Comparison of ENCODE assay signal across 8 cellular contexts in genomic region chr7:153381275-153382119, GRCh38.
A peak's percentile ranks its signal among the peaks of the same experiment; 100 is the strongest.
DNase-seq lines count a peak whose midpoint lies in the region; FAIRE-seq and TF ChIP-seq lines count a peak whose summit lies in the region.

No MANE protein-coding gene starts in this region.

- H3K4me3 Mint-ChIP-seq in H9 = 0 out of 5 replicates have a peak overlapping the region, but pooled peaks of 1 of the 2 experiments have one; percentile 38
- no peak overlapping the region for H3K4me3 Mint-ChIP-seq in neural crest cell
- H3K4me3 Mint-ChIP-seq in Calu3 (ENCODE audit: low read depth, unreplicated experiment) = no peak overlapping the region

- POLR2A ChIA-PET in H1 (lab: Charles Lee; ENCODE audit: partially characterized antibody) = no interaction called here

- no peak overlapping the region for H2BK5ac ChIP-seq in H9 (ENCODE audit: insufficient read length, low read length)
- H2BK5ac ChIP-seq in H1 (ENCODE audit: low read depth, low read length) = no peak overlapping the region

- H2AK5ac ChIP-seq in H9 (ENCODE audit: insufficient read length, low read length) = no peak overlapping the region
- H2AK5ac ChIP-seq in H1 (ENCODE audit: low read depth, low read length) = no peak overlapping the region

- H3K79me2 ChIP-seq in H9 (ENCODE audit: insufficient read depth, low read length) (no peaks in the 10 kb centered on the region), H1 (ENCODE audit: control insufficient read depth in 1 of 2, insufficient read depth in 2 of 2, low read length in 2 of 2) (no peaks in the 10 kb centered on the region)

- H3K27ac ChIP-seq in H9 (ENCODE audit: insufficient read length, low read depth, low read length) = no peak overlapping the region
- H3K27ac ChIP-seq in H1 (ENCODE audit: low read depth, low read length) = no peak overlapping the region

- H3K4me3 ChIP-seq in H1 (ENCODE audit: extremely low read depth in 1 of 4, insufficient read depth in 2 of 4, low read depth in 3 of 4, low read length in 4 of 4) = peak overlapping the region in 3 of 4 experiments; percentile 20 to 50 (median 34); a peak in 5 of 8 replicates

- no peak overlapping the region for H2BK15ac ChIP-seq in H9 (ENCODE audit: low read depth, low read length)
- H2BK15ac ChIP-seq in H1 (ENCODE audit: low read length) = no peak overlapping the region

- H3K9me3 ChIP-seq in H9 (ENCODE audit: control insufficient read depth, low read depth, low read length) = peaks cover 8% of the 10 kb centered on the region
- peaks cover 10 to 11% of the 10 kb centered on the region in 2 experiments for H3K9me3 ChIP-seq in H1 (ENCODE audit: insufficient read depth in 2 of 2, low read depth in 1 of 2, low read length in 1 of 2)

- H3K36me3 ChIP-seq in H1 (ENCODE audit: control insufficient read depth in 2 of 4, insufficient read depth in 4 of 4, low read length in 3 of 4) = no peaks in the 10 kb centered on the region

- peak; percentile 66 for TF ChIP-seq CTCF in H9 (conservative IDR thresholded peaks at IDR 0.05)
- peak; percentile 81 to 90 (median 82) for TF ChIP-seq CTCF in H1 (IDR thresholded peaks at IDR 0.05; ENCODE audit: control extremely low read depth in 1 of 3, insufficient read depth in 1 of 3, low read depth in 1 of 3, low read length in 3 of 3)
- TF ChIP-seq CTCF in neural crest cell (conservative IDR thresholded peaks at IDR 0.05) = peak; percentile 31
- TF ChIP-seq CTCF in Calu3 (IDR thresholded peaks at IDR 0.05; ENCODE audit: unreplicated experiment) = no peak

- H2BK12ac ChIP-seq in H9 (ENCODE audit: insufficient read length, low read depth, low read length) (no peak overlapping the region), H1 (ENCODE audit: low read depth, low read length) (no peak overlapping the region)

- H4K91ac ChIP-seq in H9 (ENCODE audit: insufficient read length, low read depth, low read length) (no peak overlapping the region), H1 (replicated peaks; ENCODE audit: insufficient read length, low read length) (no peak overlapping the region)

- H2BK20ac ChIP-seq in H9 (ENCODE audit: low read depth, low read length, poor library complexity, severe bottlenecking) (no peak overlapping the region), H1 (ENCODE audit: low read length) (0 out of 2 replicates have a peak overlapping the region, but pooled peaks have one; percentile 55)

- FAIRE-seq in H1 (lab: Jason Lieb, UNC) = peak; percentile 87

- H2BK120ac ChIP-seq in H9 (ENCODE audit: low read depth, low read length, poor library complexity, severe bottlenecking) (no peak overlapping the region), H1 (replicated peaks; ENCODE audit: low read depth, low read length) (no peak overlapping the region)

- no peak overlapping the region for H3T11ph ChIP-seq in H9 (ENCODE audit: low read length)

- H3K27me3 Mint-ChIP-seq in H9 (ENCODE audit: low read depth) (peaks cover 1% of the 10 kb centered on the region), neural crest cell (ENCODE audit: low read depth) (no peaks in the 10 kb centered on the region), Calu3 (ENCODE audit: unreplicated experiment) (no peaks in the 10 kb centered on the region)

- peak overlapping the region; percentile 83 for H2AFZ ChIP-seq in H9 (ENCODE audit: low read length)
- H2AFZ ChIP-seq in H1 (ENCODE audit: low read length) = peak overlapping the region; percentile 97

- H3K4me1 Mint-ChIP-seq in H9 (no peaks in the 10 kb centered on the region), neural crest cell (no peaks in the 10 kb centered on the region), Calu3 (ENCODE audit: low read depth, unreplicated experiment) (no peaks in the 10 kb centered on the region)

- CTCF ChIA-PET in H1 (lab: Charles Lee; ENCODE audit: partially characterized antibody) = interaction anchor here (0.5 to 5.5 kb wide), 23 partner anchors 10 to 568 kb away, joined by 3 to 23 read pairs (median 3); no protein-coding TSS in a partner anchor
- CTCF ChIA-PET in Calu3 (lab: Charles Lee) = no interaction called here

- intact Hi-C loops in Calu3 (cut with micrococcal nuclease; ENCODE audit: unreplicated experiment) = no loop called here

- H3K27me3 ChIP-seq in H9 (ENCODE audit: insufficient read depth, low read length) (no peaks in the 10 kb centered on the region), H1 (replicated peaks in 1 of 4; ENCODE audit: control insufficient read depth in 3 of 4, extremely low read depth in 1 of 4, insufficient read depth in 3 of 4, low read length in 3 of 4) (no peaks in the 10 kb centered on the region)

- no peaks in the 10 kb centered on the region for H4K20me1 ChIP-seq in H9 (ENCODE audit: control insufficient read depth, insufficient read depth, insufficient read length)
- H4K20me1 ChIP-seq in H1 (replicated peaks in 1 of 2; ENCODE audit: control insufficient read depth in 1 of 2, insufficient read depth in 2 of 2, low read length in 2 of 2) = no peaks in the 10 kb centered on the region

- DNase-seq in DMS53 (lab: John Stamatoyannopoulos, UW) (peak; percentile 56), DMS53 treated with DMSO at 0.1 percent for 48 hours (lab: John Stamatoyannopoulos, UW; ENCODE audit: unreplicated experiment) (no peak), H9 (peak; percentile 65), NCI-H69 (lab: John Stamatoyannopoulos, UW) (peak; percentile 49), H1 (ENCODE audit: low read depth in 1 of 2, low spot score in 2 of 2) (peak; percentile 25 to 70), neural crest cell (ENCODE audit: low read depth, low spot score) (no peak), Calu3 (no peak)
- no peak for DNase-seq in effector CD4-positive, alpha-beta T cell

- H4K5ac ChIP-seq in H9 (ENCODE audit: insufficient read length, low read depth, low read length) = no peak overlapping the region
- no peak overlapping the region for H4K5ac ChIP-seq in H1 (ENCODE audit: insufficient read length, low read depth, low read length)

- H4K8ac ChIP-seq in H9 (replicated peaks; ENCODE audit: insufficient read length, low read depth, low read length) (no peak overlapping the region), H1 (ENCODE audit: extremely low read depth, insufficient read depth, low read length) (no peak overlapping the region)

- TF ChIP-seq POLR2A in H1 (IDR thresholded peaks at IDR 0.05; ENCODE audit: control extremely low read depth in 1 of 2, low read depth in 2 of 2, low read length in 2 of 2) = no peak

- peak overlapping the region; percentile 45 for H3K4me2 ChIP-seq in H9 (ENCODE audit: insufficient read depth, insufficient read length, low read length)
- peak overlapping the region in 1 of 2 experiments; percentile 72; a peak in 3 of 4 replicates for H3K4me2 ChIP-seq in H1 (ENCODE audit: insufficient read depth in 1 of 2, low read depth in 2 of 2, low read length in 2 of 2)

- peak; percentile 98 to 99 for TF ChIP-seq RAD21 in H1 (IDR thresholded peaks at IDR 0.05 in 1 of 2, conservative IDR thresholded peaks at IDR 0.05 in 1 of 2; ENCODE audit: low read depth in 2 of 2, low read length in 2 of 2)

- H3K56ac ChIP-seq in H9 (ENCODE audit: insufficient read length, low read depth, low read length) (no peak overlapping the region), H1 (replicated peaks; ENCODE audit: insufficient read length, low read depth, low read length) (no peak overlapping the region)

- no peaks in the 10 kb centered on the region for H3K79me1 ChIP-seq in H9 (ENCODE audit: insufficient read depth, low read depth, low read length, poor library complexity, severe bottlenecking)
- H3K79me1 ChIP-seq in H1 (ENCODE audit: low read depth, low read length) = no peaks in the 10 kb centered on the region

- H3K9me3 Mint-ChIP-seq in H9 (peaks cover 90 to 98% of the 10 kb centered on the region in 2 experiments), neural crest cell (peaks cover 37% of the 10 kb centered on the region), Calu3 (ENCODE audit: low read depth, unreplicated experiment) (peaks cover 10% of the 10 kb centered on the region)

- H3K14ac ChIP-seq in H9 (ENCODE audit: insufficient read depth, low read length) (no peak overlapping the region), H1 (ENCODE audit: insufficient read length) (no peak overlapping the region)

- H3K9ac ChIP-seq in H9 (ENCODE audit: extremely low read depth, insufficient read length, low read length) (no peak overlapping the region), H1 (replicated peaks in 1 of 4; ENCODE audit: extremely low read depth in 1 of 4, low read depth in 3 of 4, low read length in 3 of 4) (no peak overlapping the region)

- no TSS peak for BruUV-seq in Calu3 (replicated peaks; lab: Mats Ljungman, UMichigan)

- no peak overlapping the region; a peak in 1 of 7 replicates for H3K27ac Mint-ChIP-seq in H9
- no peak overlapping the region for H3K27ac Mint-ChIP-seq in neural crest cell (ENCODE audit: unreplicated experiment)
- no peak overlapping the region for H3K27ac Mint-ChIP-seq in Calu3 (ENCODE audit: unreplicated experiment)

- no peak overlapping the region for H3K18ac ChIP-seq in H9 (ENCODE audit: insufficient read length, low read depth, low read length)
- H3K18ac ChIP-seq in H1 (ENCODE audit: extremely low read depth, low read length) = no peak overlapping the region

- H3K4me1 ChIP-seq in H9 (ENCODE audit: insufficient read depth, low read length) (no peaks in the 10 kb centered on the region), H1 (replicated peaks in 1 of 4; ENCODE audit: control insufficient read depth in 3 of 4, insufficient read depth in 4 of 4, low read length in 3 of 4) (peaks cover 0 to 2% (median 0%) of the 10 kb centered on the region in 4 experiments; a peak in 3 of 7 replicates)

- peaks cover 1 to 21% (median 4%) of the 10 kb centered on the region in 3 experiments; a peak in 6 of 7 replicates for H3K36me3 Mint-ChIP-seq in H9 (ENCODE audit: insufficient read depth in 1 of 3, low read depth in 3 of 3)
- peaks cover 17% of the 10 kb centered on the region for H3K36me3 Mint-ChIP-seq in neural crest cell (ENCODE audit: low read depth)
- H3K36me3 Mint-ChIP-seq in Calu3 (ENCODE audit: insufficient read depth, unreplicated experiment) = no peaks in the 10 kb centered on the region

- no CpG with 5 or more reads among the region's 15 CpGs for WGBS in H9 (ENCODE audit: extremely low coverage, insufficient read length, low lambda C conversion rate)
- WGBS in H1 (ENCODE audit: extremely low coverage in 1 of 2, insufficient coverage in 1 of 2, insufficient read length in 1 of 2, insufficient replicate concordance in 2 of 2, low coverage in 1 of 2, low lambda C conversion rate in 2 of 2, missing lambda C conversion rate in 1 of 2), 2 experiments = 46% methylated on average over 15 of the region's 15 CpGs; no CpG with 5 or more reads in 1 of the 2 experiments

- no peak overlapping the region for H3K4ac ChIP-seq in H9 (ENCODE audit: low read depth, low read length)
- no peak overlapping the region for H3K4ac ChIP-seq in H1 (replicated peaks; ENCODE audit: insufficient read length, low read depth, low read length)

- no peak for TF ChIP-seq EP300 in H1 (IDR thresholded peaks at IDR 0.05; ENCODE audit: borderline replicate concordance in 1 of 2, low read depth in 2 of 2, low read length in 2 of 2)

- H3K23ac ChIP-seq in H9 (ENCODE audit: insufficient read length, low read depth, low read length) (no peak overlapping the region), H1 (ENCODE audit: insufficient read length) (no peak overlapping the region)

- H3K23me2 ChIP-seq in H9 (ENCODE audit: insufficient read length, low read depth, low read length, poor library complexity, severe bottlenecking) (no peaks in the 10 kb centered on the region), H1 (ENCODE audit: low read depth, low read length) (no peaks in the 10 kb centered on the region)

Comparison
In these comparisons a context has a peak if more than half of its experiments do, and no peak if none do; other contexts are left out.
1. DNase-seq: peak in DMS53 (single experiment), H9 (single experiment), NCI-H69 (single experiment) and H1 (2 of 2); none in DMS53 treated with DMSO at 0.1 percent for 48 hours (single experiment), neural crest cell (single experiment), effector CD4-positive, alpha-beta T cell (single experiment) and Calu3 (single experiment).